ENCODE assay signal across 30 cellular contexts in genomic region chr10:35063837-35064454, GRCh38.
"Had no signal": no experiment of that assay in that cellular context is flagged by ENCODE, and none has a peak within 500 bp of the region (broad histone marks: within the 10 kb centered on the region; RNA-seq: fewer than 3 reads in every experiment).

No MANE protein-coding gene starts in this region.

- H3K27ac ChIP-seq: esophagus squamous epithelium, heart right ventricle, left lung, pancreas, prostate gland, sigmoid colon, upper lobe of left lung, vagina had no signal

- H3K4me3 ChIP-seq: esophagus squamous epithelium, heart right ventricle, left lung, lung, pancreas, prostate gland, sigmoid colon, upper lobe of left lung, vagina had no signal

- H3K9me3 ChIP-seq: esophagus squamous epithelium, heart right ventricle, left lung, pancreas, prostate gland, sigmoid colon, upper lobe of left lung, vagina had no signal

- FAIRE-seq: pancreas, small intestine had no signal

- ATAC-seq: activated T-cell treated with anti-CD3 and anti-CD28 coated beads, Interleukin-2, amount 50 U/mL, for 4 hours; activated T-helper 17 cell treated with anti-CD3 and anti-CD28 coated beads, Interleukin-2, amount 50 U/mL, for 72 hours; heart right ventricle; left lung; naive thymus-derived CD4-positive, alpha-beta T cell; pancreas; stimulated activated memory B cell treated with anti-CD40 and anti-IgM and Interleukin-4, amounts not matched to agents 10 μg/mL and 1 μg/mL and 100 μg/mL, for 72 hours; stimulated activated naive CD8-positive, alpha-beta T cell treated with anti-CD3 and anti-CD28 coated beads, Interleukin-15, amount 100 ng/mL, for 72 hours had no signal

- DNase-seq: activated CD4-positive, alpha-beta memory T cell treated with anti-CD3 and anti-CD28 coated beads for 36 hours; activated CD4-positive, alpha-beta T cell treated with anti-CD3 and anti-CD28 coated beads, Interleukin-2, amount 10 ng/mL, durations not matched to agents 24 days and 14 days; activated CD4-positive, CD25-positive, alpha-beta regulatory T cell treated with anti-CD3 and anti-CD28 coated beads, Interleukin-2, amount 50 U/mL, for 72 hours; activated CD8-positive, alpha-beta memory T cell treated with anti-CD3 and anti-CD28 coated beads, Interleukin-2, amount 50 U/mL, for 48 hours; activated gamma-delta T cell treated with Interleukin-2 at 50 U/mL for 16 hours; activated naive CD4-positive, alpha-beta T cell treated with anti-CD3 and anti-CD28 coated beads, Interleukin-2, amount 50 U/mL, for 16 hours; activated T-cell treated with anti-CD3 and anti-CD28 coated beads, Interleukin-2, amount 50 U/mL, for 4 hours; amniotic stem cell; central memory CD4-positive, alpha-beta T cell; endodermal cell; esophagus squamous epithelium; foreskin melanocyte; heart right ventricle; kidney glomerular epithelial cell; left lung; naive thymus-derived CD4-positive, alpha-beta T cell; pancreas; sigmoid colon; small intestine; stimulated activated CD4-positive, alpha-beta T cell treated with anti-CD3 and anti-CD28 coated beads, Interleukin-4, amount 100 ng/mL, for 4 hours; stimulated activated CD8-positive, alpha-beta memory T cell treated with anti-CD3 and anti-CD28 coated beads, Interleukin-4, amount 100 ng/mL, for 48 hours; stimulated activated naive CD8-positive, alpha-beta T cell treated with anti-CD3 and anti-CD28 coated beads, Interleukin-15, amount 100 ng/mL, for 72 hours; substantia nigra; T-helper 1 cell; upper lobe of left lung had no signal

- H3K36me3 ChIP-seq: prostate gland had no signal

- H3K27me3 ChIP-seq: esophagus squamous epithelium, heart right ventricle, left lung, pancreas, sigmoid colon, upper lobe of left lung, vagina had no signal

- H3K4me1 ChIP-seq: esophagus squamous epithelium, left lung, pancreas, prostate gland, sigmoid colon, upper lobe of left lung, vagina had no signal
